10 cellular contexts compared by ENCODE assay signal in the genomic region with DNA sequence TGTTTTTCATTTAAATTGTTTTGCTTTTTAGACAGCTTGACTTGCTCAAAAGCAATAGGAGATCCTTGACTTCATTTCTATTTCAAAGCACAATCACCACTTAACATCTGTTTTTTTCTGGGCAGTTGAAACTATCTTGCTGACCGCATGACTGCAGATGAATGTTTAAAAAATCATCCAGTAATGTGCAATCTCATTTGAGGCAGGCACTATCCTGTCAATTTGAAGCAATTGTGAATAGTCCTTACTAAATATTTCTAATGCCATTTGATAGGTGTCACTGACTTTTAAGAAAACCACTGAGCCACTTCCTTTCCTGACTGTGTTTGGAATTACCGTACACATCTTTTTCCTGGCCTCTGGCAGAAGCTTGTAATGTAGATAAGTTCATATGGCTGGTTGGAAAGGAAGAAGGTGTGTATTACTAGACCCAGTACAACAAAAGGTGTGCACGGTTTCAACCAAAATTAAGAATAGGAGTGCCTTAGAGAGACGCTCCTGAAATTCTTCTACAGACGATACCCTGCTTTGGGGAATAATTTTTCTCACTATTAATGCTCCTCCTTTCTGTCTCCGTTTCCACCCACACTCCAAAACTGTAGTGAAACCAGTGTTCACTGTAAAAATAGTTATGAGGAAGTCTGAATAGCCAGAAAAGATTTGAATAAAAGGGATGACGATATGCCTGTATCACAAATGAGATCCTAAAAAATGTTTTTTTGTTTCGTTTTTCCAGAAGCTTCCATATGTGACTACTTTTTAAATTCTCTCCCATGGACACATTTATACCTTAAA.
DNase-seq lines count a peak whose midpoint lies in the region; ATAC-seq and TF ChIP-seq lines count a peak whose summit lies in the region.
"Had no signal": no experiment of that assay in that cellular context is flagged by ENCODE, and none has a peak within 500 bp of the region (broad histone marks: within the 10 kb centered on the region; RNA-seq: fewer than 3 reads in every experiment).

No MANE protein-coding gene starts in this region.

- H3K4me1 ChIP-seq in SJSA1 (replicated peaks) = peaks cover 64% of the 10 kb centered on the region
- H3K4me1 ChIP-seq in thoracic aorta (ENCODE audit: control insufficient read depth in 1 of 2, low read depth in 2 of 2) = peaks cover 8 to 25% of the 10 kb centered on the region in 2 donors
- peaks cover 0 to 31% (median 12%) of the 10 kb centered on the region in 4 donors for H3K4me1 ChIP-seq in esophagus muscularis mucosa

- H3K36me3 ChIP-seq in SJSA1 (no peaks in the 10 kb centered on the region), thoracic aorta (no peaks in the 10 kb centered on the region), esophagus muscularis mucosa (no peaks in the 10 kb centered on the region)

- H3K9me3 ChIP-seq in SJSA1 (replicated peaks) = no peaks in the 10 kb centered on the region
- H3K9me3 ChIP-seq in thoracic aorta = no peaks in the 10 kb centered on the region
- H3K9me3 ChIP-seq in esophagus muscularis mucosa = no peaks in the 10 kb centered on the region

- 44% methylated on average over 8 of the region's 8 CpGs for whole genome bisulfite sequencing in esophagus muscularis mucosa

- peak; percentile 91 for DNase-seq in HCEC 1CT
- peak; percentile 47 to 79 for DNase-seq in SJSA1 (ENCODE audit: low read depth in 1 of 2, low spot score in 2 of 2)
- DNase-seq in fibroblast of gingiva (ENCODE audit: low read depth) = peak; percentile 86
- no peak for DNase-seq in thoracic aorta (ENCODE audit: low spot score)
- DNase-seq in esophagus muscularis mucosa (ENCODE audit: extremely low spot score) = no peak
- no peak for DNase-seq in GM19238 (ENCODE audit: insufficient read length, low spot score)
- DNase-seq: activated T-cell treated with anti-CD3 and anti-CD28 coated beads, Interleukin-2, amount 50 U/mL, for 48 hours; stimulated activated CD4-positive, alpha-beta T cell treated with anti-CD3 and anti-CD28 coated beads, Interleukin-12 subunit alpha, Interleukin-12 subunit beta, amount 100 ng/mL, for 4 hours had no signal

- intact Hi-C loops in esophagus muscularis mucosa (cut with DNase I) = no loop called here

- H3K27me3 ChIP-seq in SJSA1 (replicated peaks) (no peaks in the 10 kb centered on the region), thoracic aorta (replicated peaks; ENCODE audit: insufficient read depth) (no peaks in the 10 kb centered on the region), esophagus muscularis mucosa (no peaks in the 10 kb centered on the region)

- TF ChIP-seq EP300 in esophagus muscularis mucosa (IDR thresholded peaks at IDR 0.05) = no peak

- TF ChIP-seq POLR2A in esophagus muscularis mucosa (IDR thresholded peaks at IDR 0.05; ENCODE audit: low read depth) = no peak

- H3K27ac ChIP-seq in SJSA1 (peak overlapping the region; percentile 83), thoracic aorta (peak overlapping the region; percentile 6 to 33), esophagus muscularis mucosa (replicated peaks in 1 of 4) (peak overlapping the region in 1 of 4 donors; percentile 17)

- TF ChIP-seq CTCF in thoracic aorta (IDR thresholded peaks at IDR 0.05) = no peak
- TF ChIP-seq CTCF in esophagus muscularis mucosa (IDR thresholded peaks at IDR 0.05) = no peak

- ATAC-seq in thoracic aorta (ENCODE audit: insufficient number of reproducible peaks, low FRiP score, low read depth) = no peak
- ATAC-seq in esophagus mucosa = no peak
- ATAC-seq: stimulated activated memory B cell treated with anti-CD40 and anti-IgM and Interleukin-4, amounts not matched to agents 10 μg/mL and 1 μg/mL and 100 μg/mL, for 72 hours had no signal

- H3K4me3 ChIP-seq in SJSA1 (no peak overlapping the region), thoracic aorta (peak overlapping the region; percentile 9), esophagus muscularis mucosa (no peak overlapping the region)

Comparison
In these comparisons a context has a peak if more than half of its experiments do, and no peak if none do; other contexts are left out.
1. DNase-seq: peak in HCEC 1CT (single experiment), SJSA1 (2 of 2) and fibroblast of gingiva (single experiment); none in thoracic aorta (single experiment), esophagus muscularis mucosa (single experiment) and GM19238 (single experiment).